In the genomic region with DNA sequence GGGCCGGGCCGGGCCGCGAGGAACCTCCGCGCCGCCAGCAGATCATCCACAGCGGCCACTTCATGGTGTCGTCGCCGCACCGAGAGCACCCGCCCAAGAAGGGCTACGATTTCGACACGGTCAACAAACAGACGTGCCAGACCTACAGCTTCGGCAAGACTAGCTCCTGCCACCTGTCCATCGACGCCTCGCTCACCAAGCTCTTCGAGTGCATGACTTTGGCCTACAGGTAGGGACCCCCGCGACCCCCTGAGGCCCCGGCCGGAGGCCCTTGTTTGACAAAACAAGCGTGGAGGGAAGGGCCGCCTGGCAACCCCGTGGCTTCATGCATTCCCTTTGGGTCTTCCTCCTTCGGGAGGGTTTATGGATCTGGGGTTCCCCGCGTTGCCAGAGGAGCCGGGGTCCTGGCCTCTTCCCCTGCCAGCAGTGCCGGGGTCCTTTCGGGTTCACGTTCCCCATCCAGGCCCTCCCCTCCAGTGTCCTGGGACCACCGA, we compare ENCODE assay signal across 8 cellular contexts. TPM values are rescaled to one million over a fixed set of nuclear protein-coding genes. Genes with fewer than 3 reads are reported as not detected.
DNase-seq lines count a peak whose midpoint lies in the region; ATAC-seq and TF ChIP-seq lines count a peak whose summit lies in the region.

No MANE protein-coding gene starts in this region.

- ATAC-seq in GM21515 (IDR thresholded peaks at IDR 0.05; ENCODE audit: unreplicated experiment) (peak; percentile 15), upper lobe of left lung (ENCODE audit: low FRiP score in 2 of 2) (no peak), GM18498 (IDR thresholded peaks at IDR 0.05; ENCODE audit: unreplicated experiment) (no peak), HG03095 (IDR thresholded peaks at IDR 0.05; ENCODE audit: unreplicated experiment) (no peak)

- H3K27me3 Mint-ChIP-seq in dendritic cell treated with granulocyte-macrophage colony-stimulating factor and Interleukin-4, amounts not matched to agents 40 ng/mL and 50 ng/mL, for 4 days, result no peaks in the 10 kb centered on the region
- no peaks in the 10 kb centered on the region for H3K27me3 Mint-ChIP-seq in mesothelial cell of epicardium (ENCODE audit: low read depth)

- peaks cover 0 to 6% (median under 1%) of the 10 kb centered on the region in 4 donors for H3K36me3 ChIP-seq in upper lobe of left lung

- H3K27ac Mint-ChIP-seq in dendritic cell treated with granulocyte-macrophage colony-stimulating factor and Interleukin-4, amounts not matched to agents 40 ng/mL and 50 ng/mL, for 4 days, result peak overlapping the region; percentile 88
- H3K27ac Mint-ChIP-seq in mesothelial cell of epicardium, result peak overlapping the region; percentile 64

- H3K9me3 ChIP-seq in upper lobe of left lung, result no peaks in the 10 kb centered on the region

- TF ChIP-seq POLR2A in upper lobe of left lung (IDR thresholded peaks at IDR 0.05), result no peak

- peaks cover 10% of the 10 kb centered on the region for H3K9me3 Mint-ChIP-seq in dendritic cell treated with granulocyte-macrophage colony-stimulating factor and Interleukin-4, amounts not matched to agents 40 ng/mL and 50 ng/mL, for 4 days
- H3K9me3 Mint-ChIP-seq in mesothelial cell of epicardium, result no peaks in the 10 kb centered on the region

- no peak for TF ChIP-seq EP300 in upper lobe of left lung (IDR thresholded peaks at IDR 0.05)

- H3K36me3 Mint-ChIP-seq in dendritic cell treated with granulocyte-macrophage colony-stimulating factor and Interleukin-4, amounts not matched to agents 40 ng/mL and 50 ng/mL, for 4 days (ENCODE audit: low read depth), result peaks cover 46% of the 10 kb centered on the region
- H3K36me3 Mint-ChIP-seq in mesothelial cell of epicardium, result peaks cover 6% of the 10 kb centered on the region

- H3K27ac ChIP-seq in RWPE1, result peak overlapping the region; percentile 92
- peak overlapping the region; percentile 80 to 90 (median 88) for H3K27ac ChIP-seq in upper lobe of left lung

- TF ChIP-seq CTCF in AG09309 (IDR thresholded peaks at IDR 0.05; ENCODE audit: control insufficient read depth, insufficient read depth, low read depth, low read length, missing control alignments) (no peak), RWPE1 (conservative IDR thresholded peaks at IDR 0.05; ENCODE audit: low read depth) (no peak), mesothelial cell of epicardium (IDR thresholded peaks at IDR 0.05; ENCODE audit: unreplicated experiment) (no peak), upper lobe of left lung (IDR thresholded peaks at IDR 0.05) (no peak)

- peaks cover 37 to 57% (median 45%) of the 10 kb centered on the region in 4 donors for H3K4me1 ChIP-seq in upper lobe of left lung

- WGBS in upper lobe of left lung, 2 donors, result 0% methylated on average over 8 to 19 of the region's 37 CpGs

- peak overlapping the region; percentile 78 for H3K4me3 ChIP-seq in AG09309 (ENCODE audit: control insufficient read depth, low read depth, low read length)
- peak overlapping the region; percentile 48 to 89 (median 74) for H3K4me3 ChIP-seq in upper lobe of left lung

- intact Hi-C loops in dendritic cell treated with granulocyte-macrophage colony-stimulating factor and Interleukin-4, amounts not matched to agents 40 ng/mL and 50 ng/mL, for 4 days (cut with micrococcal nuclease), result no loop called here

- DNase-seq in AG09309 (ENCODE audit: low read depth) (no peak), RWPE1 (ENCODE audit: low spot score) (no peak), mesothelial cell of epicardium (ENCODE audit: low spot score in 2 of 2, unreplicated experiment in 2 of 2) (no peak), upper lobe of left lung (peak in 1 of 2 donors; percentile 51)

- POLR2A ChIA-PET in RWPE1 (lab: Yijun Ruan, JAX; ENCODE audit: low non-redundant PET), result interaction anchor here (0.5 to 1.6 kb wide), 4 partner anchors 18 to 73 kb away, joined by 3 to 5 read pairs (median 4); a partner anchor contains a TSS

- CTCF ChIA-PET in RWPE1 (lab: Yijun Ruan, JAX), result interaction anchor here (1.0 kb wide), 1 partner anchor 15 kb away, joined by 4 read pairs; no protein-coding TSS in a partner anchor

- no peaks in the 10 kb centered on the region for H3K27me3 ChIP-seq in upper lobe of left lung

- peaks cover 66% of the 10 kb centered on the region for H3K4me1 Mint-ChIP-seq in dendritic cell treated with granulocyte-macrophage colony-stimulating factor and Interleukin-4, amounts not matched to agents 40 ng/mL and 50 ng/mL, for 4 days (ENCODE audit: low read depth)
- H3K4me1 Mint-ChIP-seq in mesothelial cell of epicardium, result peaks cover 41% of the 10 kb centered on the region

- peak overlapping the region; percentile 94 for H3K4me3 Mint-ChIP-seq in dendritic cell treated with granulocyte-macrophage colony-stimulating factor and Interleukin-4, amounts not matched to agents 40 ng/mL and 50 ng/mL, for 4 days
- H3K4me3 Mint-ChIP-seq in mesothelial cell of epicardium, result peak overlapping the region; percentile 88

RNA-seq across cellular contexts. Expression of a gene that starts 0.5 kb away (rescaled TPM):
- total RNA-seq in mesothelial cell of epicardium, result 65.3 to 67.3 TPM (median 65.7 TPM) in 3 replicates
- total RNA-seq in upper lobe of left lung, result 100 to 1,000 TPM in 1 of 6 donors, 10 to 100 TPM in 5; 30.4 to 167 (median 55.0) TPM

RNA-seq across cellular contexts. Expression of a gene that starts 57.4 kb away (rescaled TPM):
- 33.8 to 40.1 TPM (median 34.6 TPM) in 3 replicates for total RNA-seq in mesothelial cell of epicardium
- 10 to 100 TPM in 4 of 6 donors, 1 to 10 TPM in 2; 4.9 to 14.6 (median 12.7) TPM for total RNA-seq in upper lobe of left lung
